Comparison of ENCODE assay signal across 34 cellular contexts in the genomic region with DNA sequence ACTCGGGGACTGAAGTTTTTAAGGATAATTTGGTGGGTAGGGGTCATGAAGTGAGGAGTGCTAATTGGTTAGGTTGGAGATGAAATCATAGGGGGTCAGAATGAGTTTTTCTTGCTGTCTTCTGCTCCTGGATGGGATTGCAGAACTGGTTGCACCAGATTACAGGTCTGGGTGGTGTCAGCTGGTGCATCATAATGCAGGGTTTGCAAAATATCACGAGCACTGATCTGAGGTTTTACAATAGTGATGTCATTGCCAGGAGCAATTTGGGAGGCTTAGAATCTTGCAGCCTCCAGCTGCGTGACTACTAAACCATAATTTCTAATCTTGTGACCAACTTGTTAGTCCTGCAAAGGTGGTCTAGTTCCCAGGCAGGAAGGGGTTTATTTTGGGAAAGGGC. TPM values are rescaled to one million over a fixed set of nuclear protein-coding genes. Genes with fewer than 3 reads are reported as not detected.
"Had no signal": no experiment of that assay in that cellular context is flagged by ENCODE, and none has a peak within 500 bp of the region (broad histone marks: within the 10 kb centered on the region; RNA-seq: fewer than 3 reads in every experiment).

No MANE protein-coding gene starts in this region.

- H3K36me3 ChIP-seq: brain microvascular endothelial cell, Peyer's patch, WERI-Rb-1 had no signal

- H3K27me3 ChIP-seq: brain microvascular endothelial cell, Peyer's patch had no signal

- DNase-seq: activated CD4-positive, alpha-beta memory T cell treated with anti-CD3 and anti-CD28 coated beads, Interleukin-2, amount 10 ng/mL, durations not matched to agents 7 days and 5 days; activated CD4-positive, alpha-beta T cell treated with anti-CD3 and anti-CD28 coated beads for 1 hour; activated CD4-positive, alpha-beta T cell treated with anti-CD3 and anti-CD28 coated beads for 48 hours; activated CD4-positive, CD25-positive, alpha-beta regulatory T cell; activated CD8-positive, alpha-beta memory T cell treated with anti-CD3 and anti-CD28 coated beads for 24 hours; activated CD8-positive, alpha-beta memory T cell treated with anti-CD3 and anti-CD28 coated beads, Interleukin-2, amount 10 ng/mL, durations not matched to agents 7 days and 5 days; activated CD8-positive, alpha-beta memory T cell treated with anti-CD3 and anti-CD28 coated beads, Interleukin-2, amount 50 U/mL, for 48 hours; activated effector memory CD4-positive, alpha-beta T cell treated with anti-CD3 and anti-CD28 coated beads, Interleukin-2, amount 50 U/mL, for 16 hours; activated naive CD4-positive, alpha-beta T cell; activated naive CD4-positive, alpha-beta T cell treated with anti-CD3 and anti-CD28 coated beads, Interleukin-2, amount 50 U/mL, for 16 hours; activated naive CD8-positive, alpha-beta T cell treated with anti-CD3 and anti-CD28 coated beads for 36 hours; activated T-cell treated with anti-CD3 and anti-CD28 coated beads, Interleukin-2, amount 50 U/mL, for 48 hours; amniotic stem cell; aorta; brain microvascular endothelial cell; NCI-H1105; NCI-H1417 treated with DMSO at 0.1 percent for 48 hours; NCI-H187 treated with DMSO at 0.1 percent for 48 hours; NCI-H2081; NCI-H226; NCI-H446 treated with DMSO at 0.1 percent for 48 hours; NCI-H524 treated with DMSO at 0.1 percent for 48 hours; PC-3; Peyer's patch; RPMI8226; SHP77 treated with DMSO at 0.1 percent for 48 hours; T1000; WERI-Rb-1 had no signal

- FAIRE-seq: K562 had no signal

- H3K4me3 ChIP-seq: K562, Peyer's patch, SK-N-MC had no signal

RNA-seq across cellular contexts. Expression of gene CALCB, which starts 46.4 kb away (rescaled TPM):
- total RNA-seq: cardiac septum, K562, M059J, PC-3 had no signal

RNA-seq across cellular contexts. Expression of gene CALCA, which starts 54.9 kb away (rescaled TPM):
- total RNA-seq: activated CD4-positive, alpha-beta memory T cell treated with anti-CD3 and anti-CD28 coated beads, Interleukin-2, amount 10 ng/mL, durations not matched to agents 7 days and 5 days; activated CD8-positive, alpha-beta memory T cell treated with anti-CD3 and anti-CD28 coated beads, Interleukin-2, amount 10 ng/mL, durations not matched to agents 7 days and 5 days; K562; M059J; PC-3; Peyer's patch; T-helper 1 cell treated with Interleukin-12 subunit alpha and Interleukin-12 subunit beta and Interleukin-4 antibody, amounts not matched to agents 30 ng/mL and 1 ng/mL, for 36 hours; T-helper 2 cell treated with Interferon-gamma antibody and Interleukin-4, amounts not matched to agents 100 ng/mL and 5 ng/mL, for 36 hours had no signal
